8 cellular contexts compared by ENCODE assay signal in genomic region chr1:20361805-20362381, GRCh38.
A peak's percentile ranks its signal among the peaks of the same experiment; 100 is the strongest.
DNase-seq lines count a peak whose midpoint lies in the region; ATAC-seq and TF ChIP-seq lines count a peak whose summit lies in the region.

No MANE protein-coding gene starts in this region.

- H3K9me3 ChIP-seq in HAP-1 (no peaks in the 10 kb centered on the region), RWPE2 (ENCODE audit: severe bottlenecking) (no peaks in the 10 kb centered on the region), T-helper 17 cell (ENCODE audit: control insufficient read depth, low read length, poor library complexity, severe bottlenecking) (no peaks in the 10 kb centered on the region)

- H3K36me3 ChIP-seq in HAP-1 (replicated peaks) = no peaks in the 10 kb centered on the region
- H3K36me3 ChIP-seq in RWPE2 (ENCODE audit: low read depth) = no peaks in the 10 kb centered on the region
- H3K36me3 ChIP-seq in mesendoderm (ENCODE audit: control insufficient read depth, insufficient read depth, low read length) = no peaks in the 10 kb centered on the region

- H3K36me3 Mint-ChIP-seq in type B pancreatic cell (no peaks in the 10 kb centered on the region), T-helper 17 cell (ENCODE audit: low read depth) (peaks cover 2% of the 10 kb centered on the region)

- no peak overlapping the region for H2BK5ac ChIP-seq in mesendoderm (ENCODE audit: low read length)

- H3K4ac ChIP-seq in mesendoderm (ENCODE audit: low read depth, low read length) = no peak overlapping the region

- no peak overlapping the region for H3K23ac ChIP-seq in mesendoderm (ENCODE audit: low read length)

- in situ Hi-C loops in HAP-1 (cut with MboI; ENCODE audit: low sequenced_read_pairs) = loop anchor here (5.0 kb wide), 1 partner anchor 130 kb away; no protein-coding TSS in a partner anchor

- H3K4me1 Mint-ChIP-seq in type B pancreatic cell (ENCODE audit: unreplicated experiment) (peaks cover 5% of the 10 kb centered on the region), T-helper 17 cell (peaks cover 9% of the 10 kb centered on the region)

- no peak overlapping the region for H3K4me3 ChIP-seq in HAP-1
- H3K4me3 ChIP-seq in RWPE2 (ENCODE audit: severe bottlenecking) = no peak overlapping the region
- no peak overlapping the region for H3K4me3 ChIP-seq in mesendoderm (ENCODE audit: low read length)

- DNase-seq in C1 segment of cervical spinal cord (lab: John Stamatoyannopoulos, UW) (peak in 13 of 14 donors; percentile 5 to 82 (median 46)), HAP-1 (ENCODE audit: low spot score in 2 of 2) (peak; percentile 7 to 81), RWPE2 (ENCODE audit: low spot score) (no peak), ecto neural progenitor cell (ENCODE audit: low spot score) (peak; percentile 88), mesendoderm (peak; percentile 71), type B pancreatic cell (ENCODE audit: extremely low spot score, unreplicated experiment) (no peak), T-helper 17 cell (no peak)

- H3K4me3 Mint-ChIP-seq in type B pancreatic cell (no peak overlapping the region), T-helper 17 cell (no peak overlapping the region)

- H3K79me1 ChIP-seq in mesendoderm (ENCODE audit: low read length) = no peaks in the 10 kb centered on the region

- peak; percentile 33; the same call in 1 of the 3 replicates for ATAC-seq in RWPE2 (ENCODE audit: low read depth)
- ATAC-seq in T-helper 17 cell = no peak
- no peak for ATAC-seq in GM18517 (IDR thresholded peaks at IDR 0.05; ENCODE audit: unreplicated experiment)

- no peak overlapping the region for H2BK15ac ChIP-seq in mesendoderm (replicated peaks; ENCODE audit: low read depth)

- H3K9ac ChIP-seq in mesendoderm (ENCODE audit: low read length) = no peak overlapping the region

- H3K9me3 Mint-ChIP-seq in type B pancreatic cell = no peaks in the 10 kb centered on the region

- H3K27ac ChIP-seq in RWPE2 (ENCODE audit: poor library complexity, severe bottlenecking) (no peak overlapping the region), mesendoderm (ENCODE audit: low read depth, low read length) (no peak overlapping the region)

- H3K27me3 Mint-ChIP-seq in type B pancreatic cell = peaks cover 73% of the 10 kb centered on the region
- peaks cover 71% of the 10 kb centered on the region for H3K27me3 Mint-ChIP-seq in T-helper 17 cell

- no peak overlapping the region for H2AK5ac ChIP-seq in mesendoderm (ENCODE audit: low read length)

- WGBS in mesendoderm (ENCODE audit: extremely low coverage, insufficient coverage, low lambda C conversion rate) = no CpG with 5 or more reads among the region's 8 CpGs

- no peak overlapping the region for H3K4me2 ChIP-seq in mesendoderm (ENCODE audit: low read length)

- no peak overlapping the region for H3K56ac ChIP-seq in mesendoderm (ENCODE audit: low read length)

- H3K4me1 ChIP-seq in HAP-1 (no peaks in the 10 kb centered on the region), RWPE2 (ENCODE audit: insufficient read depth, poor library complexity, severe bottlenecking) (peaks cover 9% of the 10 kb centered on the region), mesendoderm (ENCODE audit: control insufficient read depth, low read depth, low read length) (no peaks in the 10 kb centered on the region)

- H3K27ac Mint-ChIP-seq in type B pancreatic cell = no peak overlapping the region
- H3K27ac Mint-ChIP-seq in T-helper 17 cell = no peak overlapping the region

- no peak overlapping the region for H2BK120ac ChIP-seq in mesendoderm (ENCODE audit: low read depth, low read length)

- H3K18ac ChIP-seq in mesendoderm (ENCODE audit: low read length) = no peak overlapping the region

- H4K8ac ChIP-seq in mesendoderm (ENCODE audit: low read depth, low read length) = no peak overlapping the region

- H4K5ac ChIP-seq in mesendoderm (ENCODE audit: low read length) = no peak overlapping the region

- H3K27me3 ChIP-seq in HAP-1 (ENCODE audit: low read depth) (peaks cover 49% of the 10 kb centered on the region), RWPE2 (ENCODE audit: insufficient read depth, poor library complexity, severe bottlenecking) (peaks cover 15% of the 10 kb centered on the region), mesendoderm (ENCODE audit: insufficient read depth, low read length, poor library complexity) (peaks cover 20% of the 10 kb centered on the region)

- TF ChIP-seq CTCF in RWPE2 (IDR thresholded peaks at IDR 0.05; ENCODE audit: poor library complexity, severe bottlenecking) (peak; percentile 77), type B pancreatic cell (conservative IDR thresholded peaks at IDR 0.05) (peak; percentile 86)

- no peaks in the 10 kb centered on the region for H3K79me2 ChIP-seq in mesendoderm (ENCODE audit: control insufficient read depth, insufficient read depth, low read length)

Comparison
In these comparisons a context has a peak if more than half of its experiments do, and no peak if none do; other contexts are left out.
1. DNase-seq: peak in C1 segment of cervical spinal cord (13 of 14), HAP-1 (2 of 2), ecto neural progenitor cell (single experiment) and mesendoderm (single experiment); none in RWPE2 (single experiment), type B pancreatic cell (single experiment) and T-helper 17 cell (0 of 3).